19 cellular contexts compared by ENCODE assay signal in the genomic region with DNA sequence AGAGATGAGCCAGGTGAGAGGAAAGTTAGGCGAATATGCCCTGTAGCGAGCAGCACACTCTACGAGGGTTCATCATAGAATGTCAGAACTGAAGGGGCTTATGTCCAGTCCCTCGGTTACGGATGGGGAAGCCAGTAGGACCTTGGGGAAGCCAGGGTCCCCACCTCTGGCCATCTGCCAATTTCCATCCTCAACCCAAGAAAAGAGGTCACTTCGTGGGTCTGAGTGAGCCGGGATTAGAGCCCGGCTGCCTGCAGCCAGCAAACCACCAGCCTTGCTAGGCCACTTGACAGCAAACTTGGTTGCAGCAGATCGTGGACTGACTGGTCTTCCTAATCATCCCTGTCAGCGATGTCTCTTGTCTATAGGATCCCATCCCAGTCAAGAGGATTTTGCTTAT. TPM values are rescaled to one million over a fixed set of nuclear protein-coding genes. Genes with fewer than 3 reads are reported as not detected.
DNase-seq lines count a peak whose midpoint lies in the region; ATAC-seq, FAIRE-seq and TF ChIP-seq lines count a peak whose summit lies in the region.
"Had no signal": no experiment of that assay in that cellular context is flagged by ENCODE, and none has a peak within 500 bp of the region (broad histone marks: within the 10 kb centered on the region; RNA-seq: fewer than 3 reads in every experiment).

No MANE protein-coding gene starts in this region.

- no peak overlapping the region for H2AK5ac ChIP-seq in mesenchymal stem cell (ENCODE audit: low read length, severe bottlenecking)

- no peak for TF ChIP-seq RAD21 in K562 (CRISPR knock-in tag; conservative IDR thresholded peaks at IDR 0.05 in 1 of 2, IDR thresholded peaks at IDR 0.05 in 1 of 2)

- POLR2A ChIA-PET in K562 (lab: Yijun Ruan, JAX): no interaction called here

- no peaks in the 10 kb centered on the region for H3K79me2 ChIP-seq in K562 (ENCODE audit: control insufficient read depth, insufficient read depth, low read length)

- H3K4me1 ChIP-seq in K562 (replicated peaks in 1 of 2; ENCODE audit: control insufficient read depth in 2 of 2, insufficient read depth in 2 of 2, low read length in 2 of 2): peaks cover 0 to 1% of the 10 kb centered on the region in 2 experiments; a peak in 3 of 5 replicates
- peaks cover 2% of the 10 kb centered on the region for H3K4me1 ChIP-seq in mesenchymal stem cell (ENCODE audit: control insufficient read depth, insufficient read depth, low read depth, low read length)
- H3K4me1 ChIP-seq in upper lobe of left lung: no peaks in the 10 kb centered on the region
- H3K4me1 ChIP-seq: BLaER1 had no signal

- peaks cover 39 to 82% of the 10 kb centered on the region in 2 experiments; a peak in 4 of 5 replicates for H3K27me3 ChIP-seq in K562 (ENCODE audit: control insufficient read depth in 2 of 2, insufficient read depth in 2 of 2, low read length in 2 of 2)
- H3K27me3 ChIP-seq in mesenchymal stem cell (ENCODE audit: control insufficient read depth in 1 of 2, insufficient read depth in 1 of 2, low read length in 2 of 2): peaks cover 24 to 41% of the 10 kb centered on the region in 2 experiments
- no peaks in the 10 kb centered on the region for H3K27me3 ChIP-seq in upper lobe of left lung
- H3K27me3 ChIP-seq: BLaER1 had no signal

- peak overlapping the region; percentile 59 for H4K91ac ChIP-seq in mesenchymal stem cell (ENCODE audit: low read length)

- H3K4ac ChIP-seq in mesenchymal stem cell (ENCODE audit: low read depth in 1 of 2, low read length in 2 of 2): no peak overlapping the region

- FAIRE-seq in K562 (lab: Jason Lieb, UNC) (no peak), GM19239 (lab: Jason Lieb, UNC) (no peak)
- FAIRE-seq: H1 had no signal

- ATAC-seq in K562 (no peak), upper lobe of left lung (ENCODE audit: low FRiP score in 2 of 2) (no peak), GM18520 (IDR thresholded peaks at IDR 0.05; ENCODE audit: unreplicated experiment) (no peak)
- ATAC-seq: CD8-positive, alpha-beta T cell had no signal

- no peak overlapping the region for H3K4me3 ChIP-seq in K562
- no peak overlapping the region for H3K4me3 ChIP-seq in mesenchymal stem cell (ENCODE audit: insufficient read depth in 1 of 2, low read depth in 1 of 2, low read length in 2 of 2)
- H3K4me3 ChIP-seq in upper lobe of left lung: no peak overlapping the region
- H3K4me3 ChIP-seq: BLaER1 had no signal

- H3K36me3 Mint-ChIP-seq in CD14-positive monocyte: no peaks in the 10 kb centered on the region
- H3K36me3 Mint-ChIP-seq: CD8-positive, alpha-beta T cell had no signal

- BruUV-seq in K562 (replicated peaks; lab: Mats Ljungman, UMichigan): no TSS peak

- peaks cover 0 to 1% (median 0%) of the 10 kb centered on the region in 7 donors for H3K9me3 Mint-ChIP-seq in CD14-positive monocyte
- H3K9me3 Mint-ChIP-seq: CD8-positive, alpha-beta T cell had no signal

- intact Hi-C loops in CD14-positive monocyte (cut with micrococcal nuclease): no loop called here
- intact Hi-C loops in K562 (cut with micrococcal nuclease): no loop called here
- intact Hi-C loops in posterior vena cava (cut with DNase I): no loop called here

- peaks cover 0 to 9% (median 3%) of the 10 kb centered on the region in 3 donors for H3K27me3 Mint-ChIP-seq in CD14-positive monocyte (ENCODE audit: low read depth in 3 of 3)

- H2BK12ac ChIP-seq in mesenchymal stem cell (ENCODE audit: low read length in 2 of 2): peak overlapping the region in 1 of 2 experiments; percentile 22

- H2BK5ac ChIP-seq in mesenchymal stem cell (ENCODE audit: low read depth, low read length, poor library complexity, severe bottlenecking): no peak overlapping the region

- H3K14ac ChIP-seq in mesenchymal stem cell (ENCODE audit: low read length in 2 of 2): no peak overlapping the region

- no peaks in the 10 kb centered on the region for H3K9me1 ChIP-seq in K562 (ENCODE audit: control insufficient read depth, insufficient read depth, low read length)

- WGBS in K562 (ENCODE audit: insufficient coverage, low coverage, missing lambda C conversion rate): under 1% methylated on average over 10 of the region's 10 CpGs
- WGBS in mesenchymal stem cell: 85% methylated on average over 10 of the region's 10 CpGs
- WGBS in upper lobe of left lung, 2 donors: 76 to 87% methylated on average over 7 to 10 of the region's 10 CpGs

- no peak overlapping the region for H3K27ac ChIP-seq in K562 (ENCODE audit: extremely low read depth, low read depth, low read length)
- H3K27ac ChIP-seq in mesenchymal stem cell (ENCODE audit: low read length, poor library complexity, severe bottlenecking): no peak overlapping the region
- H3K27ac ChIP-seq in upper lobe of left lung: no peak overlapping the region
- H3K27ac ChIP-seq: BLaER1 had no signal

- H3K4me2 ChIP-seq in K562 (ENCODE audit: insufficient read depth, low read length) (no peak overlapping the region), mesenchymal stem cell (ENCODE audit: low read length, poor library complexity, severe bottlenecking) (no peak overlapping the region)
- H3K4me2 ChIP-seq: BLaER1 had no signal

- TF ChIP-seq POLR2A in K562 (conservative IDR thresholded peaks at IDR 0.05) (no peak), upper lobe of left lung (IDR thresholded peaks at IDR 0.05) (no peak)

- H3K9ac ChIP-seq in K562 (ENCODE audit: insufficient read depth in 1 of 2, low read depth in 2 of 2, low read length in 2 of 2) (no peak overlapping the region), mesenchymal stem cell (ENCODE audit: low read length) (no peak overlapping the region)
- H3K9ac ChIP-seq: BLaER1 had no signal

- TF ChIP-seq CTCF in CD14-positive monocyte (IDR thresholded peaks at IDR 0.05) (no peak), K562 (IDR thresholded peaks at IDR 0.05 in 2 of 3, conservative IDR thresholded peaks at IDR 0.05 in 1 of 3; ENCODE audit: insufficient read depth in 2 of 3, low read depth in 1 of 3, low read length in 3 of 3) (no peak), upper lobe of left lung (IDR thresholded peaks at IDR 0.05) (no peak)

- H2AFZ ChIP-seq in K562 (ENCODE audit: low read depth, low read length) (no peak overlapping the region), mesenchymal stem cell (ENCODE audit: low read depth, low read length) (no peak overlapping the region)

- H4K8ac ChIP-seq in mesenchymal stem cell (ENCODE audit: low read length): peak overlapping the region; percentile 33

- in situ Hi-C loops in K562 (cut with MboI): no loop called here

- CTCF ChIA-PET in K562 (lab: Yijun Ruan, JAX; ENCODE audit: low intra/inter-chr PET ratio): no interaction called here

- peak overlapping the region in 1 of 2 experiments; percentile 17 for H3K18ac ChIP-seq in mesenchymal stem cell (ENCODE audit: low read depth in 1 of 2, low read length in 2 of 2)

- H3K79me1 ChIP-seq in mesenchymal stem cell (replicated peaks; ENCODE audit: low read length, poor library complexity, severe bottlenecking): no peaks in the 10 kb centered on the region

- H2BK120ac ChIP-seq in mesenchymal stem cell (ENCODE audit: low read depth, low read length): no peak overlapping the region

- H3K9me3 ChIP-seq in K562 (replicated peaks; ENCODE audit: control insufficient read depth, insufficient read depth, low read depth, low read length): no peaks in the 10 kb centered on the region
- H3K9me3 ChIP-seq in mesenchymal stem cell (ENCODE audit: control insufficient read depth, low read length): no peaks in the 10 kb centered on the region
- no peaks in the 10 kb centered on the region for H3K9me3 ChIP-seq in upper lobe of left lung
- H3K9me3 ChIP-seq: BLaER1 had no signal

- H3K4me3 Mint-ChIP-seq in CD14-positive monocyte: no peak overlapping the region
- H3K4me3 Mint-ChIP-seq: CD8-positive, alpha-beta T cell had no signal

- H3K36me3 ChIP-seq in K562 (ENCODE audit: control insufficient read depth, insufficient read depth, low read length): no peaks in the 10 kb centered on the region
- no peaks in the 10 kb centered on the region for H3K36me3 ChIP-seq in mesenchymal stem cell (ENCODE audit: control insufficient read depth in 1 of 2, insufficient read depth in 2 of 2, low read depth in 1 of 2, low read length in 2 of 2)
- no peaks in the 10 kb centered on the region for H3K36me3 ChIP-seq in upper lobe of left lung
- H3K36me3 ChIP-seq: BLaER1 had no signal

- peaks cover 20% of the 10 kb centered on the region; the same call in 1 of the 2 replicates for H4K20me1 ChIP-seq in K562 (replicated peaks; ENCODE audit: control insufficient read depth, insufficient read depth, low read length)
- H4K20me1 ChIP-seq: BLaER1 had no signal

- H2BK15ac ChIP-seq in mesenchymal stem cell (ENCODE audit: low read depth, poor library complexity, severe bottlenecking): peak overlapping the region; percentile 55

- TF ChIP-seq EP300 in K562 (IDR thresholded peaks at IDR 0.05; ENCODE audit: low read length) (no peak), upper lobe of left lung (IDR thresholded peaks at IDR 0.05) (no peak)

- DNase-seq in CD14-positive monocyte (ENCODE audit: low spot score): peak; percentile 17
- no peak for DNase-seq in K562 (ENCODE audit: extremely low read depth in 1 of 4, low spot score in 3 of 4)
- DNase-seq in mesenchymal stem cell: no peak
- DNase-seq in posterior vena cava (ENCODE audit: low spot score): peak; percentile 38
- no peak for DNase-seq in upper lobe of left lung
- DNase-seq in GM19239 (ENCODE audit: insufficient read length, low spot score): no peak
- DNase-seq in NCI-H1048 (lab: John Stamatoyannopoulos, UW): no peak
- DNase-seq: 8988T; Calu3; CD8-positive, alpha-beta T cell; DMS79 treated with DMSO at 0.1 percent for 48 hours; GF-D8; HCEC 1CT had no signal

- H3K4me1 Mint-ChIP-seq in CD14-positive monocyte: peaks cover 4% of the 10 kb centered on the region

- no peak overlapping the region for H3K27ac Mint-ChIP-seq in CD14-positive monocyte
- H3K27ac Mint-ChIP-seq: CD8-positive, alpha-beta T cell had no signal

- no peak overlapping the region for H3K23ac ChIP-seq in mesenchymal stem cell (ENCODE audit: low read length in 2 of 2)

RNA-seq across cellular contexts. Expression of gene CIB4, which starts 11.4 kb away (rescaled TPM):
- polyA plus RNA-seq in CD14-positive monocyte (not detected), K562 (2011; rRNA removed) (not detected in 2 replicates), K562 (2014; fragmentation: Illumina TruSeq; extraction: Trizol) (not detected in 2 replicates), K562 (2014; fragmentation: Nextera tagmentation; extraction: Ambion mirVana) (not detected), K562 (2014; rRNA removed) (not detected in 2 replicates)
- total RNA-seq in K562 (2011; cell fraction: chromatin; rRNA removed; ENCODE audit: low replicate concordance): not detected in 2 replicates
- total RNA-seq in K562 (2011; cell fraction: nucleolus; rRNA removed): not detected in 2 replicates
- total RNA-seq in K562 (2011; cell fraction: nucleoplasm; rRNA removed): not detected in 2 replicates
- total RNA-seq in K562 (2014; rRNA removed) (not detected in 2 replicates), K562 (2014; rRNA removed; fragmentation: Illumina TruSeq; extraction: Trizol) (not detected in 2 replicates), K562 (2015; rRNA removed; fragmentation: Illumina TruSeq; extraction: Trizol) (not detected in 2 replicates), K562 (2021) (not detected in 2 replicates), posterior vena cava (not detected), upper lobe of left lung (not detected)
- not detected in 2 replicates for polyA plus RNA-seq in K562 (2011; cell fraction: cytosol; rRNA removed)
- polyA plus RNA-seq in K562 (2011; cell fraction: nucleus; rRNA removed): not detected in 2 replicates
- polyA plus RNA-seq in K562 (2012): not detected in 2 replicates
- not detected in 2 replicates for polyA minus RNA-seq in K562 (2011; rRNA and poly(A)+ RNA removed)
- polyA minus RNA-seq in K562 (2011; cell fraction: cytosol; rRNA and poly(A)+ RNA removed): not detected in 2 replicates
- not detected in 2 replicates for polyA minus RNA-seq in K562 (2011; cell fraction: nucleus; rRNA and poly(A)+ RNA removed)
- 0.08 TPM for polyA plus RNA-seq in mesenchymal stem cell (2013, experiment 1 of 2)
- not detected for polyA plus RNA-seq in mesenchymal stem cell (2013, experiment 2 of 2)
- total RNA-seq: A673; Calu3; CD8-positive, alpha-beta T cell; H1; HT-29 had no signal
- polyA plus RNA-seq: AG04450, H1 had no signal

Comparison
In these comparisons a context has a peak if more than half of its experiments do, and no peak if none do; other contexts are left out.
1. DNase-seq: peak in CD14-positive monocyte (single experiment) and posterior vena cava (single experiment); none in K562 (0 of 4), mesenchymal stem cell (single experiment), upper lobe of left lung (0 of 2), GM19239 (single experiment) and NCI-H1048 (single experiment).